Comparison of ENCODE assay signal across 21 cellular contexts in the genomic region with DNA sequence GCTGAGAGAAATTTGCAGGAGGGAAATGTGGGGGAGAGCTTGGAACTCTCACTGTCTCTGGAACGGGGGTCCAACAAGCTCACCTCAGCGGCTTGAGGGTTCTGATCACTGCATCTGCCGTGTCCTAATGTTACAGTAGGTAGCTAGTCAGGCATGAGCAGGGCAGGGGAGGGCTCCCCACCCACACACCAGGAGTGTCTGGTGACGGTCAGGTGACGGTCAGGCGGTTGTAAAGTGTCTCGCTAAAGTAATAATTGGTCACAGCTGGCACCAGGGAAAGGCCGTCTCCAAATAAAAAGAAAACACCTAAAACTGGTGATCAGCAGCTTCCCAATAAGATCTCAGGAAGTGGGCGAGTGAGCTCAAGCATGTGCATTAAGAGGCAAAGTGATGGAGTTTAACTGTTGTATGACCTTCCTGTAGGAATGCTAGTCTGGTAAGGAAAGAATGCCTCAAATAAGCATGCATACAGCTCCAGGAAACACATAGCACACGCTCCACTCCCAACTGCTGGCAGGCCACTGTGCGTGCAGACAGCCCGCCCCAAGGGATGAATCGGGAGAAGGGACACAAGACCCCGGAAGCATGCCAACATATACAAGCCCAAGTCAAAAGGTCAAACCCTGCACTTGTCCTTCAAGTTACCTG.
DNase-seq lines count a peak whose midpoint lies in the region; ATAC-seq and TF ChIP-seq lines count a peak whose summit lies in the region.
"Had no signal": no experiment of that assay in that cellular context is flagged by ENCODE, and none has a peak within 500 bp of the region (broad histone marks: within the 10 kb centered on the region; RNA-seq: fewer than 3 reads in every experiment).

No MANE protein-coding gene starts in this region.

- H3K4me1 ChIP-seq in lung (ENCODE audit: control insufficient read depth in 2 of 2, insufficient read depth in 2 of 2, low read length in 2 of 2), result peaks cover 0 to 2% of the 10 kb centered on the region in 2 donors
- peaks cover 3% of the 10 kb centered on the region for H3K4me1 ChIP-seq in upper lobe of right lung
- peaks cover 2 to 3% of the 10 kb centered on the region in 2 experiments for H3K4me1 ChIP-seq in trophoblast cell (ENCODE audit: control insufficient read depth in 1 of 2, insufficient read depth in 2 of 2, low read length in 2 of 2)
- H3K4me1 ChIP-seq: adrenal gland had no signal

- intact Hi-C loops in upper lobe of right lung (cut with DNase I), result no loop called here

- TF ChIP-seq CTCF in lung (IDR thresholded peaks at IDR 0.05; ENCODE audit: control extremely low read depth, extremely low read depth), result no peak
- TF ChIP-seq CTCF in upper lobe of right lung (IDR thresholded peaks at IDR 0.05), result no peak

- H2BK5ac ChIP-seq in trophoblast cell (ENCODE audit: low read depth, low read length, poor library complexity), result no peak overlapping the region

- peak; percentile 37 for DNase-seq in activated CD8-positive, alpha-beta memory T cell treated with anti-CD3 and anti-CD28 coated beads for 24 hours
- no peak for DNase-seq in activated CD8-positive, alpha-beta memory T cell treated with anti-CD3 and anti-CD28 coated beads, Interleukin-2, amount 50 U/mL, for 4 hours
- DNase-seq in dedifferentiated amniotic fluid mesenchymal stem cell (ENCODE audit: extremely low spot score) (peak; percentile 52), lung (ENCODE audit: low spot score) (no peak), upper lobe of right lung (no peak), pons (ENCODE audit: low spot score) (no peak), trophoblast cell (no peak), NCI-H2029 treated with DMSO at 0.1 percent for 48 hours (lab: John Stamatoyannopoulos, UW) (no peak)
- DNase-seq: activated CD4-positive, alpha-beta T cell treated with anti-CD3 and anti-CD28 coated beads for 36 hours; activated effector memory CD4-positive, alpha-beta T cell treated with anti-CD3 and anti-CD28 coated beads, Interleukin-2, amount 50 U/mL, for 16 hours; cerebellar nuclear complex; MM.1S; NCI-H1930; NCI-H446 treated with DMSO at 0.1 percent for 48 hours; SW 1271 had no signal

- H3K18ac ChIP-seq in trophoblast cell (ENCODE audit: low read length), result no peak overlapping the region

- no peak overlapping the region for H4K8ac ChIP-seq in trophoblast cell (ENCODE audit: low read depth, low read length)

- H3K23ac ChIP-seq in trophoblast cell (ENCODE audit: low read length), result no peak overlapping the region

- H3K27me3 ChIP-seq in lung (ENCODE audit: control insufficient read depth, insufficient read depth), result no peaks in the 10 kb centered on the region
- H3K27me3 ChIP-seq in upper lobe of right lung, result no peaks in the 10 kb centered on the region
- H3K27me3 ChIP-seq in trophoblast cell (ENCODE audit: insufficient read depth, low read length), result no peaks in the 10 kb centered on the region
- H3K27me3 ChIP-seq: adrenal gland; BLaER1 treated with 17β-estradiol and CSF1 and Interleukin-3, amounts not matched to agents 10 nM and 100 nM; suprapubic skin had no signal

- no peak overlapping the region for H4K91ac ChIP-seq in trophoblast cell (ENCODE audit: low read depth, low read length)

- no peak overlapping the region for H3K4me3 ChIP-seq in lung
- H3K4me3 ChIP-seq in upper lobe of right lung, result no peak overlapping the region
- no peak overlapping the region for H3K4me3 ChIP-seq in trophoblast cell (ENCODE audit: low read depth, low read length)
- H3K4me3 ChIP-seq: adrenal gland; BLaER1 treated with 17β-estradiol and CSF1 and Interleukin-3, amounts not matched to agents 10 nM and 100 nM; GM12878; neural progenitor cell; suprapubic skin had no signal

- H2BK12ac ChIP-seq in trophoblast cell (ENCODE audit: low read length), result no peak overlapping the region

- H3K79me1 ChIP-seq in trophoblast cell (ENCODE audit: low read length), result no peaks in the 10 kb centered on the region

- ATAC-seq in lung (ENCODE audit: insufficient read depth, low FRiP score) (peak; percentile 8), upper lobe of right lung (peak; percentile 55)
- ATAC-seq: activated CD4-positive, alpha-beta T cell treated with anti-CD3 and anti-CD28 coated beads for 36 hours; GM12878; HCT116 had no signal

- H3K36me3 ChIP-seq in lung (ENCODE audit: control insufficient read depth in 2 of 2, insufficient read depth in 2 of 2, low read length in 2 of 2) (no peaks in the 10 kb centered on the region), upper lobe of right lung (no peaks in the 10 kb centered on the region), trophoblast cell (ENCODE audit: control insufficient read depth in 1 of 2, insufficient read depth in 2 of 2, low read length in 2 of 2) (no peaks in the 10 kb centered on the region)
- H3K36me3 ChIP-seq: adrenal gland; BLaER1 treated with 17β-estradiol and CSF1 and Interleukin-3, amounts not matched to agents 10 nM and 100 nM; neural progenitor cell; suprapubic skin had no signal

- no peak overlapping the region for H3K4ac ChIP-seq in trophoblast cell (ENCODE audit: low read depth, low read length)

- WGBS in lung, 2 donors, result 64 to 81% methylated on average over 14 of the region's 14 CpGs
- WGBS in trophoblast cell (ENCODE audit: extremely low coverage, insufficient coverage, insufficient read length), result no CpG with 5 or more reads among the region's 14 CpGs

- H3K27ac ChIP-seq in lung (ENCODE audit: low read depth in 1 of 2, low read length in 1 of 2) (no peak overlapping the region), upper lobe of right lung (no peak overlapping the region), trophoblast cell (ENCODE audit: low read depth, low read length) (no peak overlapping the region)
- H3K27ac ChIP-seq: adrenal gland; BLaER1 treated with 17β-estradiol and CSF1 and Interleukin-3, amounts not matched to agents 10 nM and 100 nM; neural progenitor cell; suprapubic skin had no signal

- no peak overlapping the region for H3K14ac ChIP-seq in trophoblast cell (ENCODE audit: low read length)

- H3K9ac ChIP-seq in trophoblast cell (ENCODE audit: low read length), result no peak overlapping the region
- H3K9ac ChIP-seq: BLaER1 treated with 17β-estradiol and CSF1 and Interleukin-3, amounts not matched to agents 10 nM and 100 nM; neural progenitor cell had no signal

- no peak overlapping the region for H2BK120ac ChIP-seq in trophoblast cell (ENCODE audit: insufficient read depth, low read length, poor library complexity)

- H3K9me3 ChIP-seq in lung (ENCODE audit: control insufficient read depth in 2 of 2, insufficient read depth in 1 of 2, low read length in 1 of 2), result no peaks in the 10 kb centered on the region
- H3K9me3 ChIP-seq in upper lobe of right lung, result no peaks in the 10 kb centered on the region
- peaks cover 2% of the 10 kb centered on the region for H3K9me3 ChIP-seq in trophoblast cell (ENCODE audit: insufficient read depth, low read depth, low read length)
- H3K9me3 ChIP-seq: adrenal gland; BLaER1 treated with 17β-estradiol and CSF1 and Interleukin-3, amounts not matched to agents 10 nM and 100 nM; suprapubic skin had no signal

- no peak overlapping the region for H4K12ac ChIP-seq in trophoblast cell (ENCODE audit: low read depth, low read length)

- no peak overlapping the region for H3K4me2 ChIP-seq in trophoblast cell (ENCODE audit: low read length)
- H3K4me2 ChIP-seq: BLaER1 treated with 17β-estradiol and CSF1 and Interleukin-3, amounts not matched to agents 10 nM and 100 nM; neural progenitor cell had no signal

- H2AFZ ChIP-seq in trophoblast cell (ENCODE audit: insufficient read depth, low read length, poor library complexity), result no peak overlapping the region
- H2AFZ ChIP-seq: neural progenitor cell had no signal

- no peak overlapping the region for H2AK5ac ChIP-seq in trophoblast cell (ENCODE audit: low read length)

- no peaks in the 10 kb centered on the region for H3K79me2 ChIP-seq in trophoblast cell (ENCODE audit: control insufficient read depth, insufficient read depth, low read length, poor library complexity)

Comparison
In these comparisons a context has a peak if more than half of its experiments do, and no peak if none do; other contexts are left out.
1. DNase-seq: peak in activated CD8-positive, alpha-beta memory T cell treated with anti-CD3 and anti-CD28 coated beads for 24 hours (single experiment) and dedifferentiated amniotic fluid mesenchymal stem cell (single experiment); none in activated CD8-positive, alpha-beta memory T cell treated with anti-CD3 and anti-CD28 coated beads, Interleukin-2, amount 50 U/mL, for 4 hours (single experiment), lung (single experiment), upper lobe of right lung (single experiment), pons (single experiment), trophoblast cell (0 of 2) and NCI-H2029 treated with DMSO at 0.1 percent for 48 hours (single experiment).